Comparison of ENCODE assay signal across 28 cellular contexts in the genomic region with DNA sequence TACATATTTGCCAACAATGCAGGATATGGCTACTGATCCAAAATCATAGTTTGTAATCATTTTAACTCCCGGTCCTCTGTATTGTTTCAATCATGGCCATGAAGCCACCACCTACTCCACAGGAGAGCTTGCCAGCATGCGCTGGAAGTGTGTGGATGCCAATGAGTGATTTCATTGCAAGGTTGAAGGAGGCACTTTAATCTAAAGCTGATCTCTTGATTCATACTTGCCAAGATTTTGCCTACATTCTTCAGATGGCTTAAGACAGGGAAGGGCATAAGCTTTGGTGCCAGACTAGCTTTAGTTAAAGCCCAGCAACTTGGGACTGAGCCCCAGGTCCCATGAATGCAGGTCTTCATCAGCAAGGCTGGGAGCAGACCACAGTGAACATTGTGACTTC. TPM values are rescaled to one million over a fixed set of nuclear protein-coding genes. Genes with fewer than 3 reads are reported as not detected.
"Had no signal": no experiment of that assay in that cellular context is flagged by ENCODE, and none has a peak within 500 bp of the region (broad histone marks: within the 10 kb centered on the region; RNA-seq: fewer than 3 reads in every experiment).

No MANE protein-coding gene starts in this region.

- ATAC-seq: activated CD4-positive, CD25-positive, alpha-beta regulatory T cell treated with anti-CD3 and anti-CD28 coated beads, Interleukin-2, amount 50 U/mL, for 24 hours; activated CD8-positive, alpha-beta memory T cell treated with anti-CD3 and anti-CD28 coated beads, Interleukin-2, amount 10 ng/mL, durations not matched to agents 7 days and 5 days; activated CD8-positive, alpha-beta T cell treated with anti-CD3 and anti-CD28 coated beads for 36 hours; activated naive CD8-positive, alpha-beta T cell treated with anti-CD3 and anti-CD28 coated beads, Interleukin-2, amount 50 U/mL, for 24 hours; heart right ventricle; natural killer cell treated with Interleukin-12 subunit alpha and Interleukin-12 subunit beta and Interleukin-15 and Interleukin-18, amount 100 ng/mL, for 72 hours; right lobe of liver; stimulated activated naive B cell treated with anti-CD40 and anti-IgM and Interleukin-4, amounts not matched to agents 10 μg/mL and 1 μg/mL and 100 μg/mL, for 72 hours had no signal

- H3K36me3 Mint-ChIP-seq: activated CD8-positive, alpha-beta memory T cell treated with anti-CD3 and anti-CD28 coated beads, Interleukin-2, amount 10 ng/mL, durations not matched to agents 7 days and 5 days; natural killer cell treated with Interleukin-12 subunit alpha and Interleukin-12 subunit beta and Interleukin-15 and Interleukin-18, amount 100 ng/mL, for 72 hours; stimulated activated naive B cell treated with anti-CD40 and anti-IgM and Interleukin-4, amounts not matched to agents 10 μg/mL and 1 μg/mL and 100 μg/mL, for 72 hours had no signal

- H3K9me3 ChIP-seq: colonic mucosa, left ventricle myocardium inferior, neutrophil, right lobe of liver, testis, vagina had no signal

- H3K4me3 Mint-ChIP-seq: activated CD4-positive, alpha-beta T cell treated with anti-CD3 and anti-CD28 coated beads, Interleukin-2, amount 10 ng/mL, durations not matched to agents 24 days and 14 days; activated CD8-positive, alpha-beta memory T cell treated with anti-CD3 and anti-CD28 coated beads, Interleukin-2, amount 10 ng/mL, durations not matched to agents 7 days and 5 days; activated CD8-positive, alpha-beta T cell treated with anti-CD3 and anti-CD28 coated beads for 36 hours; activated naive CD8-positive, alpha-beta T cell treated with anti-CD3 and anti-CD28 coated beads, Interleukin-2, amount 50 U/mL, for 24 hours; activated T-helper 1 cell treated with anti-CD3 and anti-CD28 coated beads, Interleukin-12 subunit alpha, Interleukin-12 subunit beta, Interleukin-2, Interleukin-4 antibody, amounts not matched to agents 30 ng/mL and 10 ng/mL and 1 ng/mL, durations not matched to agents 14 hours and 24 hours and 36 hours; endodermal cell; natural killer cell treated with Interleukin-12 subunit alpha and Interleukin-12 subunit beta and Interleukin-15 and Interleukin-18, amount 100 ng/mL, for 72 hours; stimulated activated naive B cell treated with anti-CD40 and anti-IgM and Interleukin-4, amounts not matched to agents 10 μg/mL and 1 μg/mL and 100 μg/mL, for 72 hours had no signal

- FAIRE-seq: small intestine had no signal

- H3K27ac ChIP-seq: colonic mucosa, heart right ventricle, left ventricle myocardium inferior, neutrophil, parathyroid adenoma, right lobe of liver, testis, vagina, VCaP had no signal

- DNase-seq: activated CD4-positive, alpha-beta T cell treated with anti-CD3 and anti-CD28 coated beads, Interleukin-2, amount 10 ng/mL, durations not matched to agents 24 days and 14 days; activated CD8-positive, alpha-beta memory T cell treated with anti-CD3 and anti-CD28 coated beads, Interleukin-2, amount 10 ng/mL, durations not matched to agents 7 days and 5 days; activated CD8-positive, alpha-beta T cell treated with anti-CD3 and anti-CD28 coated beads for 36 hours; activated gamma-delta T cell; activated naive CD4-positive, alpha-beta T cell treated with anti-CD3 and anti-CD28 coated beads, Interleukin-2, amount 50 U/mL, for 16 hours; activated naive CD8-positive, alpha-beta T cell treated with anti-CD3 and anti-CD28 coated beads, Interleukin-2, amount 50 U/mL, for 24 hours; aorta; colonic mucosa; endodermal cell; heart right ventricle; kidney glomerular epithelial cell; left ventricle myocardium inferior; mammary epithelial cell; right lobe of liver; small intestine; stimulated activated CD4-positive, alpha-beta T cell treated with anti-CD3 and anti-CD28 coated beads, Interleukin-15, amount 100 ng/mL, for 24 hours; stimulated activated CD8-positive, alpha-beta memory T cell treated with anti-CD3 and anti-CD28 coated beads, Interleukin-4, amount 100 ng/mL, for 48 hours; stimulated activated naive B cell treated with anti-CD40 and anti-IgM and Interleukin-4, amounts not matched to agents 10 μg/mL and 1 μg/mL and 100 μg/mL, for 72 hours; testis; trophoblast cell had no signal

- H3K27ac Mint-ChIP-seq: activated CD4-positive, alpha-beta T cell treated with anti-CD3 and anti-CD28 coated beads, Interleukin-2, amount 10 ng/mL, durations not matched to agents 24 days and 14 days; activated CD8-positive, alpha-beta memory T cell treated with anti-CD3 and anti-CD28 coated beads, Interleukin-2, amount 10 ng/mL, durations not matched to agents 7 days and 5 days; activated CD8-positive, alpha-beta T cell treated with anti-CD3 and anti-CD28 coated beads for 36 hours; activated naive CD8-positive, alpha-beta T cell treated with anti-CD3 and anti-CD28 coated beads, Interleukin-2, amount 50 U/mL, for 24 hours; activated T-helper 1 cell treated with anti-CD3 and anti-CD28 coated beads, Interleukin-12 subunit alpha, Interleukin-12 subunit beta, Interleukin-2, Interleukin-4 antibody, amounts not matched to agents 30 ng/mL and 10 ng/mL and 1 ng/mL, durations not matched to agents 14 hours and 24 hours and 36 hours; endodermal cell; natural killer cell treated with Interleukin-12 subunit alpha and Interleukin-12 subunit beta and Interleukin-15 and Interleukin-18, amount 100 ng/mL, for 72 hours; stimulated activated naive B cell treated with anti-CD40 and anti-IgM and Interleukin-4, amounts not matched to agents 10 μg/mL and 1 μg/mL and 100 μg/mL, for 72 hours had no signal

- H3K9me3 Mint-ChIP-seq: activated CD4-positive, alpha-beta T cell treated with anti-CD3 and anti-CD28 coated beads, Interleukin-2, amount 10 ng/mL, durations not matched to agents 24 days and 14 days; activated CD8-positive, alpha-beta T cell treated with anti-CD3 and anti-CD28 coated beads for 36 hours; activated naive CD8-positive, alpha-beta T cell treated with anti-CD3 and anti-CD28 coated beads, Interleukin-2, amount 50 U/mL, for 24 hours; activated T-helper 1 cell treated with anti-CD3 and anti-CD28 coated beads, Interleukin-12 subunit alpha, Interleukin-12 subunit beta, Interleukin-2, Interleukin-4 antibody, amounts not matched to agents 30 ng/mL and 10 ng/mL and 1 ng/mL, durations not matched to agents 14 hours and 24 hours and 36 hours; endodermal cell; natural killer cell treated with Interleukin-12 subunit alpha and Interleukin-12 subunit beta and Interleukin-15 and Interleukin-18, amount 100 ng/mL, for 72 hours; stimulated activated naive B cell treated with anti-CD40 and anti-IgM and Interleukin-4, amounts not matched to agents 10 μg/mL and 1 μg/mL and 100 μg/mL, for 72 hours had no signal

- H3K36me3 ChIP-seq: colonic mucosa, heart right ventricle, left ventricle myocardium inferior, neutrophil, right lobe of liver, vagina had no signal

- H3K27me3 ChIP-seq: colonic mucosa, heart right ventricle, right lobe of liver, testis, vagina had no signal

- H3K4me3 ChIP-seq: colonic mucosa, heart right ventricle, left ventricle myocardium inferior, right lobe of liver, testis, vagina had no signal

- H3K4me1 Mint-ChIP-seq: activated CD4-positive, alpha-beta T cell treated with anti-CD3 and anti-CD28 coated beads, Interleukin-2, amount 10 ng/mL, durations not matched to agents 24 days and 14 days; activated CD8-positive, alpha-beta memory T cell treated with anti-CD3 and anti-CD28 coated beads, Interleukin-2, amount 10 ng/mL, durations not matched to agents 7 days and 5 days; activated naive CD8-positive, alpha-beta T cell treated with anti-CD3 and anti-CD28 coated beads, Interleukin-2, amount 50 U/mL, for 24 hours; endodermal cell; stimulated activated naive B cell treated with anti-CD40 and anti-IgM and Interleukin-4, amounts not matched to agents 10 μg/mL and 1 μg/mL and 100 μg/mL, for 72 hours had no signal

- H3K4me1 ChIP-seq: colonic mucosa, right lobe of liver, vagina had no signal

RNA-seq across cellular contexts. Expression of gene TPD52L1, which starts 58.8 kb away (rescaled TPM):
- total RNA-seq: activated CD4-positive, alpha-beta T cell treated with anti-CD3 and anti-CD28 coated beads, Interleukin-2, amount 10 ng/mL, durations not matched to agents 24 days and 14 days; activated CD8-positive, alpha-beta memory T cell treated with anti-CD3 and anti-CD28 coated beads, Interleukin-2, amount 10 ng/mL, durations not matched to agents 7 days and 5 days; natural killer cell treated with Interleukin-12 subunit alpha and Interleukin-12 subunit beta and Interleukin-15 and Interleukin-18, amount 100 ng/mL, for 72 hours; T-helper 2 cell treated with Interferon-gamma antibody and Interleukin-4, amounts not matched to agents 100 ng/mL and 5 ng/mL, for 36 hours had no signal
